ENCODE assay signal across 20 cellular contexts in genomic region chr5:150167908-150168307, GRCh38. TPM values are rescaled to one million over a fixed set of nuclear protein-coding genes. Genes with fewer than 3 reads are reported as not detected.
DNase-seq lines count a peak whose midpoint lies in the region; ATAC-seq, FAIRE-seq and TF ChIP-seq lines count a peak whose summit lies in the region.
"Had no signal": no experiment of that assay in that cellular context is flagged by ENCODE, and none has a peak within 500 bp of the region (broad histone marks: within the 10 kb centered on the region; RNA-seq: fewer than 3 reads in every experiment).

No MANE protein-coding gene starts in this region.

- H4K20me1 ChIP-seq in astrocyte (ENCODE audit: insufficient read depth, low read length) = no peaks in the 10 kb centered on the region

- DNase-seq in activated naive CD8-positive, alpha-beta T cell treated with anti-CD3 and anti-CD28 coated beads, Interleukin-2, amount 10 ng/mL, durations not matched to agents 7 days and 5 days = no peak
- DNase-seq in activated naive CD8-positive, alpha-beta T cell treated with anti-CD3 and anti-CD28 coated beads, Interleukin-2, amount 50 U/mL, for 24 hours = no peak
- DNase-seq in astrocyte (ENCODE audit: low read depth) (no peak), transverse colon (peak; percentile 59), NAMALWA (ENCODE audit: low spot score) (no peak), frontal cortex (ENCODE audit: low spot score in 2 of 2) (no peak)
- DNase-seq in activated CD4-positive, alpha-beta T cell treated with anti-CD3 and anti-CD28 coated beads, Interleukin-2, amount 50 U/mL, for 4 hours = no peak
- DNase-seq: activated CD4-positive, alpha-beta T cell treated with anti-CD3 and anti-CD28 coated beads for 48 hours; activated T-cell treated with anti-CD3 and anti-CD28 coated beads, Interleukin-2, amount 50 U/mL, for 72 hours; GF-D8; heart left ventricle; left cardiac atrium; NCI-H1105 treated with DMSO at 0.1 percent for 48 hours; NCI-H2227 treated with DMSO at 0.1 percent for 48 hours; NK-92 treated with Interleukin-12 subunit alpha and Interleukin-12 subunit beta, amount 100 ng/mL, for 24 hours; SHP77; stimulated activated CD4-positive, alpha-beta T cell treated with anti-CD3 and anti-CD28 coated beads, Interleukin-15, amount 100 ng/mL, for 24 hours had no signal

- no peaks in the 10 kb centered on the region for H3K9me3 Mint-ChIP-seq in activated naive CD8-positive, alpha-beta T cell treated with anti-CD3 and anti-CD28 coated beads, Interleukin-2, amount 10 ng/mL, durations not matched to agents 7 days and 5 days
- H3K9me3 Mint-ChIP-seq in activated naive CD8-positive, alpha-beta T cell treated with anti-CD3 and anti-CD28 coated beads, Interleukin-2, amount 50 U/mL, for 24 hours = no peaks in the 10 kb centered on the region
- peaks cover 3% of the 10 kb centered on the region for H3K9me3 Mint-ChIP-seq in astrocyte (ENCODE audit: unreplicated experiment)
- H3K9me3 Mint-ChIP-seq: activated T-cell treated with anti-CD3 and anti-CD28 coated beads, Interleukin-2, amount 50 U/mL, for 72 hours had no signal

- H3K4me1 ChIP-seq in astrocyte (ENCODE audit: insufficient read depth, low read length) = no peaks in the 10 kb centered on the region
- peaks cover 3% of the 10 kb centered on the region for H3K4me1 ChIP-seq in iPS-15b (ENCODE audit: control insufficient read depth, insufficient read depth, low read length)
- H3K4me1 ChIP-seq in transverse colon = peaks cover 24 to 63% (median 45%) of the 10 kb centered on the region in 4 donors

- peak overlapping the region; percentile 4 for H3K27ac Mint-ChIP-seq in activated naive CD8-positive, alpha-beta T cell treated with anti-CD3 and anti-CD28 coated beads, Interleukin-2, amount 10 ng/mL, durations not matched to agents 7 days and 5 days
- H3K27ac Mint-ChIP-seq in activated naive CD8-positive, alpha-beta T cell treated with anti-CD3 and anti-CD28 coated beads, Interleukin-2, amount 50 U/mL, for 24 hours = no peak overlapping the region
- no peak overlapping the region for H3K27ac Mint-ChIP-seq in astrocyte (ENCODE audit: unreplicated experiment)
- H3K27ac Mint-ChIP-seq: activated T-cell treated with anti-CD3 and anti-CD28 coated beads, Interleukin-2, amount 50 U/mL, for 72 hours had no signal

- no peaks in the 10 kb centered on the region for H3K79me2 ChIP-seq in astrocyte (ENCODE audit: insufficient read depth, low read length)

- in situ Hi-C loops in transverse colon (cut with MboI; ENCODE audit: low pct_ligation_motif_present in 1 of 4, low pct_unique_long_range_greater_than_20kb in 1 of 4, low sequenced_read_pairs in 3 of 4) = loop anchor here in 2 of 4 donors (25.0 kb wide), 1 partner anchor 269 kb away; the partner anchor contains the start of gene RPS14 (in 2 of the 2)

- TF ChIP-seq CTCF in astrocyte (IDR thresholded peaks at IDR 0.05; ENCODE audit: insufficient read depth, low read depth, low read length) = peak; percentile 4
- TF ChIP-seq CTCF in transverse colon (IDR thresholded peaks at IDR 0.05) = peak; percentile 38 to 76 (median 53)

- intact Hi-C loops in transverse colon (cut with DNase I; ENCODE audit: low total_unique reads) = no loop called here

- TF ChIP-seq EP300 in transverse colon (IDR thresholded peaks at IDR 0.05; ENCODE audit: low read depth) = no peak

- H3K9me3 ChIP-seq in astrocyte (ENCODE audit: insufficient read depth, low read depth, low read length) = no peaks in the 10 kb centered on the region
- no peaks in the 10 kb centered on the region for H3K9me3 ChIP-seq in iPS-15b (ENCODE audit: control insufficient read depth, insufficient read depth, low read length)
- no peaks in the 10 kb centered on the region for H3K9me3 ChIP-seq in transverse colon
- H3K9me3 ChIP-seq: heart left ventricle had no signal

- FAIRE-seq in astrocyte (lab: Jason Lieb, UNC) (no peak), frontal cortex (lab: Jason Lieb, UNC) (no peak)

- WGBS in transverse colon (ENCODE audit: low coverage in 1 of 2), 2 donors = 8 to 55% methylated on average over 2 to 14 of the region's 14 CpGs

- TF ChIP-seq POLR2A in transverse colon (IDR thresholded peaks at IDR 0.05) = no peak

- H3K9ac ChIP-seq in astrocyte (ENCODE audit: low read length) = no peak overlapping the region
- H3K9ac ChIP-seq in iPS-15b (ENCODE audit: low read depth, low read length) = no peak overlapping the region

- H2AFZ ChIP-seq in astrocyte (ENCODE audit: low read depth, low read length) = no peak overlapping the region

- H3K4me2 ChIP-seq in astrocyte (ENCODE audit: low read length) = no peak overlapping the region

- H3K27ac ChIP-seq in astrocyte (ENCODE audit: low read depth, low read length) = no peak overlapping the region
- H3K27ac ChIP-seq in transverse colon = peak overlapping the region; percentile 85 to 96 (median 91)
- H3K27ac ChIP-seq: heart left ventricle had no signal

- no peak overlapping the region for H3K4me3 Mint-ChIP-seq in activated naive CD8-positive, alpha-beta T cell treated with anti-CD3 and anti-CD28 coated beads, Interleukin-2, amount 10 ng/mL, durations not matched to agents 7 days and 5 days
- H3K4me3 Mint-ChIP-seq in activated naive CD8-positive, alpha-beta T cell treated with anti-CD3 and anti-CD28 coated beads, Interleukin-2, amount 50 U/mL, for 24 hours = no peak overlapping the region
- no peak overlapping the region for H3K4me3 Mint-ChIP-seq in astrocyte (ENCODE audit: unreplicated experiment)

- no peaks in the 10 kb centered on the region for H3K36me3 ChIP-seq in astrocyte (ENCODE audit: insufficient read depth, low read length)
- H3K36me3 ChIP-seq in iPS-15b (ENCODE audit: control insufficient read depth, insufficient read depth, low read length) = no peaks in the 10 kb centered on the region
- H3K36me3 ChIP-seq in transverse colon = peaks cover 0 to 3% (median 0%) of the 10 kb centered on the region in 4 donors
- H3K36me3 ChIP-seq: heart left ventricle had no signal

- H3K4me1 Mint-ChIP-seq in activated naive CD8-positive, alpha-beta T cell treated with anti-CD3 and anti-CD28 coated beads, Interleukin-2, amount 10 ng/mL, durations not matched to agents 7 days and 5 days = peaks cover 2% of the 10 kb centered on the region
- no peaks in the 10 kb centered on the region for H3K4me1 Mint-ChIP-seq in activated naive CD8-positive, alpha-beta T cell treated with anti-CD3 and anti-CD28 coated beads, Interleukin-2, amount 50 U/mL, for 24 hours
- peaks cover 8% of the 10 kb centered on the region for H3K4me1 Mint-ChIP-seq in astrocyte (ENCODE audit: low read depth, unreplicated experiment)

- H3K27me3 Mint-ChIP-seq in activated naive CD8-positive, alpha-beta T cell treated with anti-CD3 and anti-CD28 coated beads, Interleukin-2, amount 10 ng/mL, durations not matched to agents 7 days and 5 days = peaks cover 60% of the 10 kb centered on the region
- H3K27me3 Mint-ChIP-seq in activated naive CD8-positive, alpha-beta T cell treated with anti-CD3 and anti-CD28 coated beads, Interleukin-2, amount 50 U/mL, for 24 hours = peaks cover 44% of the 10 kb centered on the region
- peaks cover 64% of the 10 kb centered on the region for H3K27me3 Mint-ChIP-seq in astrocyte (ENCODE audit: low read depth, unreplicated experiment)

- ATAC-seq in activated naive CD8-positive, alpha-beta T cell treated with anti-CD3 and anti-CD28 coated beads, Interleukin-2, amount 10 ng/mL, durations not matched to agents 7 days and 5 days (ENCODE audit: low read depth) = no peak
- no peak for ATAC-seq in activated naive CD8-positive, alpha-beta T cell treated with anti-CD3 and anti-CD28 coated beads, Interleukin-2, amount 50 U/mL, for 24 hours
- ATAC-seq: activated T-cell treated with anti-CD3 and anti-CD28 coated beads, Interleukin-2, amount 50 U/mL, for 72 hours; heart left ventricle; left cardiac atrium had no signal

- H3K4me3 ChIP-seq in astrocyte (ENCODE audit: insufficient read depth, low read depth, low read length) (no peak overlapping the region), iPS-15b (ENCODE audit: low read depth, low read length) (peak overlapping the region; percentile 22), transverse colon (peak overlapping the region; percentile 24 to 74 (median 64))
- H3K4me3 ChIP-seq: heart left ventricle had no signal

- POLR2A ChIA-PET in activated naive CD8-positive, alpha-beta T cell treated with anti-CD3 and anti-CD28 coated beads, Interleukin-2, amount 10 ng/mL, durations not matched to agents 7 days and 5 days (lab: Charles Lee) = no interaction called here

- H3K36me3 Mint-ChIP-seq in activated naive CD8-positive, alpha-beta T cell treated with anti-CD3 and anti-CD28 coated beads, Interleukin-2, amount 10 ng/mL, durations not matched to agents 7 days and 5 days = no peaks in the 10 kb centered on the region
- H3K36me3 Mint-ChIP-seq in activated naive CD8-positive, alpha-beta T cell treated with anti-CD3 and anti-CD28 coated beads, Interleukin-2, amount 50 U/mL, for 24 hours (ENCODE audit: low read depth) = no peaks in the 10 kb centered on the region
- H3K36me3 Mint-ChIP-seq in astrocyte (ENCODE audit: low read depth, unreplicated experiment) = peaks cover 3% of the 10 kb centered on the region

- peaks cover 27% of the 10 kb centered on the region for H3K27me3 ChIP-seq in astrocyte (ENCODE audit: insufficient read depth, low read length)
- peaks cover 90% of the 10 kb centered on the region for H3K27me3 ChIP-seq in iPS-15b (ENCODE audit: control insufficient read depth, insufficient read depth, low read length)
- peaks cover 13% of the 10 kb centered on the region for H3K27me3 ChIP-seq in transverse colon

RNA-seq across cellular contexts. Expression of gene CDX1, which starts 1.3 kb away (rescaled TPM):
- total RNA-seq in activated naive CD8-positive, alpha-beta T cell treated with anti-CD3 and anti-CD28 coated beads, Interleukin-2, amount 10 ng/mL, durations not matched to agents 7 days and 5 days = not detected
- 0.50 TPM in 1 of 2 replicates, not detected in the other for total RNA-seq in astrocyte
- 100 to 1,000 TPM; 249 to 540 (median 360) TPM for total RNA-seq in transverse colon
- total RNA-seq in frontal cortex = not detected
- total RNA-seq: A172; activated T-cell treated with anti-CD3 and anti-CD28 coated beads, Interleukin-2, amount 50 U/mL, for 72 hours; cerebellum; left cardiac atrium had no signal

RNA-seq across cellular contexts. Expression of gene PDGFRB, which starts 12.3 kb away (rescaled TPM):
- 10 to 100 TPM; 33.4 to 41.5 TPM for total RNA-seq in activated naive CD8-positive, alpha-beta T cell treated with anti-CD3 and anti-CD28 coated beads, Interleukin-2, amount 10 ng/mL, durations not matched to agents 7 days and 5 days
- total RNA-seq in astrocyte = 78.8 and 96.6 TPM in 2 replicates
- total RNA-seq in transverse colon = 10 to 100 TPM; 20.2 to 56.3 (median 28.3) TPM
- 12.2 TPM for total RNA-seq in frontal cortex

RNA-seq across cellular contexts. Expression of gene SLC6A7, which starts 22.0 kb away (rescaled TPM):
- not detected for total RNA-seq in activated naive CD8-positive, alpha-beta T cell treated with anti-CD3 and anti-CD28 coated beads, Interleukin-2, amount 10 ng/mL, durations not matched to agents 7 days and 5 days
- not detected in 2 replicates for total RNA-seq in astrocyte
- total RNA-seq in transverse colon = 10 to 100 TPM; 19.5 to 67.7 (median 21.3) TPM
- total RNA-seq in frontal cortex = 2.9 TPM
- total RNA-seq: A172; activated T-cell treated with anti-CD3 and anti-CD28 coated beads, Interleukin-2, amount 50 U/mL, for 72 hours; heart left ventricle; left cardiac atrium had no signal

Comparison
In these comparisons a context has a peak if more than half of its experiments do, and no peak if none do; other contexts are left out.
1. RNA of gene CDX1, which starts 1.3 kb away (total RNA-seq): 249 to 540 TPM in transverse colon; 0.50 TPM in astrocyte, not detected in activated naive CD8-positive, alpha-beta T cell treated with anti-CD3 and anti-CD28 coated beads, Interleukin-2, amount 10 ng/mL, durations not matched to agents 7 days and 5 days and not detected in frontal cortex (single experiment); every median in the first group is over 100 times any median in the second.